ENCODE assay signal across 1 cellular context in the genomic region with DNA sequence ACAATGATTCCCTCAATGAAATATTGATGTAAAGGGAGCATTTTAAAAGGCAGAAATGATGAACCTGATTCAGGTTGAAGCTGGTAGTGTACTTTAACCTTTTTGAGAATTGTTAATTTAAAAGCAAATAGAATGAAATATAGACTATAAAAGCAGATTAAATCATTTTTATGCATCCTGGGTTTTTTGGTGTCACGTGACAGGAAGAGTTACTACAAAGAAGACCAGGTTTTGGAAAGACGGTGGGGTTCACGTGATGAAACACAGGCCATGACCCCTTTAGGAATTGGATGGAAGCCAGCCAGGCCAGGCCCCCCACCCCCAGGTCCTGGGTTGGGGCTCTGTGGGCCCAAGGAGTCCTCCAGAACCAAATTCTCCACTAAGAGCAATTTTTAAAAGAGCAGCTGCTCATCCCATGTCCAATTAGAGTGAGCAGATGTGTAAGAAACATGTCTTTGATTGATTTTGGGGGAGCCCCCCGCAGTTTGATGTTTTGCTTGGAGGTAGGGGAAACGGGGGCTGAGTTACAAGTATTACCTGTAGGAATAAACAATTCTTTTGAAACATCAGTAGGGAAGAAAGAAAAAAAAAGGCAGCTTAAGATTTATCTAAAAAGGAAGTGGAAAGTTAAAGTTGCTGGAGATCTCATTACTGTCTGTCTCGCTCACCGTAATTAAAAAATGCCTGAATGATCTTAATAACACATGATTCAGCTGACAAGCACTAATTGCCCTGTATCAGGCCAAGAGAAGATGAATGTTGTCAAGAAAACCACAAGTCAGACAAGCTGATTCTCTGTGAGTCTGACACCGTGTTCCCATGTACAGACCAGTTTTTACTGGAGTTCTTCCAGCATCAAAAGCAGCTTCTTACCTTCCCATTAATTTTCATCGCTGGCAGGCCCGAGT.
A peak's percentile ranks its signal among the peaks of the same experiment; 100 is the strongest.
TF ChIP-seq lines count a peak whose summit lies in the region.

No MANE protein-coding gene starts in this region.

TF ChIP-seq in HEK293, 187 proteins besides CTCF, POLR2A, EP300 and RAD21 (continued from another document and continues in another):
- no peak for TF ChIP-seq GLI4 (tag by site-specific recombination; IDR thresholded peaks at IDR 0.05)
- TF ChIP-seq SP3 (tag by site-specific recombination; IDR thresholded peaks at IDR 0.05): no peak
- TF ChIP-seq, protein P1, sequence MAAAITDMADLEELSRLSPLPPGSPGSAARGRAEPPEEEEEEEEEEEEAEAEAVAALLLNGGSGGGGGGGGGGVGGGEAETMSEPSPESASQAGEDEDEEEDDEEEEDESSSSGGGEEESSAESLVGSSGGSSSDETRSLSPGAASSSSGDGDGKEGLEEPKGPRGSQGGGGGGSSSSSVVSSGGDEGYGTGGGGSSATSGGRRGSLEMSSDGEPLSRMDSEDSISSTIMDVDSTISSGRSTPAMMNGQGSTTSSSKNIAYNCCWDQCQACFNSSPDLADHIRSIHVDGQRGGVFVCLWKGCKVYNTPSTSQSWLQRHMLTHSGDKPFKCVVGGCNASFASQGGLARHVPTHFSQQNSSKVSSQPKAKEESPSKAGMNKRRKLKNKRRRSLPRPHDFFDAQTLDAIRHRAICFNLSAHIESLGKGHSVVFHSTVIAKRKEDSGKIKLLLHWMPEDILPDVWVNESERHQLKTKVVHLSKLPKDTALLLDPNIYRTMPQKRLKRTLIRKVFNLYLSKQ (tag by site-specific recombination; IDR thresholded peaks at IDR 0.05; ENCODE audit: borderline replicate concordance): no peak
- TF ChIP-seq, protein P2, sequence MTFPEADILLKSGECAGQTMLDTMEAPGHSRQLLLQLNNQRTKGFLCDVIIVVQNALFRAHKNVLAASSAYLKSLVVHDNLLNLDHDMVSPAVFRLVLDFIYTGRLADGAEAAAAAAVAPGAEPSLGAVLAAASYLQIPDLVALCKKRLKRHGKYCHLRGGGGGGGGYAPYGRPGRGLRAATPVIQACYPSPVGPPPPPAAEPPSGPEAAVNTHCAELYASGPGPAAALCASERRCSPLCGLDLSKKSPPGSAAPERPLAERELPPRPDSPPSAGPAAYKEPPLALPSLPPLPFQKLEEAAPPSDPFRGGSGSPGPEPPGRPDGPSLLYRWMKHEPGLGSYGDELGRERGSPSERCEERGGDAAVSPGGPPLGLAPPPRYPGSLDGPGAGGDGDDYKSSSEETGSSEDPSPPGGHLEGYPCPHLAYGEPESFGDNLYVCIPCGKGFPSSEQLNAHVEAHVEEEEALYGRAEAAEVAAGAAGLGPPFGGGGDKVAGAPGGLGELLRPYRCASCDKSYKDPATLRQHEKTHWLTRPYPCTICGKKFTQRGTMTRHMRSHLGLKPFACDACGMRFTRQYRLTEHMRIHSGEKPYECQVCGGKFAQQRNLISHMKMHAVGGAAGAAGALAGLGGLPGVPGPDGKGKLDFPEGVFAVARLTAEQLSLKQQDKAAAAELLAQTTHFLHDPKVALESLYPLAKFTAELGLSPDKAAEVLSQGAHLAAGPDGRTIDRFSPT (tag by site-specific recombination; IDR thresholded peaks at IDR 0.05): peak; percentile 66
- no peak for TF ChIP-seq ZNF239 (tag by site-specific recombination; IDR thresholded peaks at IDR 0.05)
- TF ChIP-seq MZF1 (tag by site-specific recombination; IDR thresholded peaks at IDR 0.05; ENCODE audit: borderline replicate concordance): no peak
- TF ChIP-seq ZBTB8A (tag by site-specific recombination; IDR thresholded peaks at IDR 0.05): no peak
- no peak for TF ChIP-seq ZNF426 (tag by site-specific recombination; IDR thresholded peaks at IDR 0.05)
- TF ChIP-seq ZNF10 (tag by site-specific recombination; IDR thresholded peaks at IDR 0.05): 0 out of 2 replicates have a peak, but pooled peaks have one; percentile 37
- no peak for TF ChIP-seq ZSCAN30 (tag by site-specific recombination; IDR thresholded peaks at IDR 0.05)
- TF ChIP-seq ATF2 (tag by site-specific recombination; IDR thresholded peaks at IDR 0.05; ENCODE audit: low read depth): no peak
- TF ChIP-seq ZNF792 (tag by site-specific recombination; IDR thresholded peaks at IDR 0.05): no peak
- no peak for TF ChIP-seq TCF7L2 (IDR thresholded peaks at IDR 0.05; ENCODE audit: borderline replicate concordance, low read depth, low read length)
- TF ChIP-seq ZNF513 (tag by site-specific recombination; IDR thresholded peaks at IDR 0.05): no peak
- TF ChIP-seq KLF9 (tag by site-specific recombination; IDR thresholded peaks at IDR 0.05; ENCODE audit: low read depth): no peak
- TF ChIP-seq, protein P3, sequence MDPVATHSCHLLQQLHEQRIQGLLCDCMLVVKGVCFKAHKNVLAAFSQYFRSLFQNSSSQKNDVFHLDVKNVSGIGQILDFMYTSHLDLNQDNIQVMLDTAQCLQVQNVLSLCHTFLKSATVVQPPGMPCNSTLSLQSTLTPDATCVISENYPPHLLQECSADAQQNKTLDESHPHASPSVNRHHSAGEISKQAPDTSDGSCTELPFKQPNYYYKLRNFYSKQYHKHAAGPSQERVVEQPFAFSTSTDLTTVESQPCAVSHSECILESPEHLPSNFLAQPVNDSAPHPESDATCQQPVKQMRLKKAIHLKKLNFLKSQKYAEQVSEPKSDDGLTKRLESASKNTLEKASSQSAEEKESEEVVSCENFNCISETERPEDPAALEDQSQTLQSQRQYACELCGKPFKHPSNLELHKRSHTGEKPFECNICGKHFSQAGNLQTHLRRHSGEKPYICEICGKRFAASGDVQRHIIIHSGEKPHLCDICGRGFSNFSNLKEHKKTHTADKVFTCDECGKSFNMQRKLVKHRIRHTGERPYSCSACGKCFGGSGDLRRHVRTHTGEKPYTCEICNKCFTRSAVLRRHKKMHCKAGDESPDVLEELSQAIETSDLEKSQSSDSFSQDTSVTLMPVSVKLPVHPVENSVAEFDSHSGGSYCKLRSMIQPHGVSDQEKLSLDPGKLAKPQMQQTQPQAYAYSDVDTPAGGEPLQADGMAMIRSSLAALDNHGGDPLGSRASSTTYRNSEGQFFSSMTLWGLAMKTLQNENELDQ (tag by site-specific recombination; IDR thresholded peaks at IDR 0.05; ENCODE audit: low read depth): no peak
- TF ChIP-seq, protein P4, sequence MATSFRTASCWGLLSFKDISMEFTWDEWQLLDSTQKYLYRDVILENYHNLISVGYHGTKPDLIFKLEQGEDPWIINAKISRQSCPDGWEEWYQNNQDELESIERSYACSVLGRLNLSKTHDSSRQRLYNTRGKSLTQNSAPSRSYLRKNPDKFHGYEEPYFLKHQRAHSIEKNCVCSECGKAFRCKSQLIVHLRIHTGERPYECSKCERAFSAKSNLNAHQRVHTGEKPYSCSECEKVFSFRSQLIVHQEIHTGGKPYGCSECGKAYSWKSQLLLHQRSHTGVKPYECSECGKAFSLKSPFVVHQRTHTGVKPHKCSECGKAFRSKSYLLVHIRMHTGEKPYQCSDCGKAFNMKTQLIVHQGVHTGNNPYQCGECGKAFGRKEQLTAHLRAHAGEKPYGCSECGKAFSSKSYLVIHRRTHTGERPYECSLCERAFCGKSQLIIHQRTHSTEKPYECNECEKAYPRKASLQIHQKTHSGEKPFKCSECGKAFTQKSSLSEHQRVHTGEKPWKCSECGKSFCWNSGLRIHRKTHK (tag by site-specific recombination; IDR thresholded peaks at IDR 0.05): no peak
- TF ChIP-seq, protein P5, sequence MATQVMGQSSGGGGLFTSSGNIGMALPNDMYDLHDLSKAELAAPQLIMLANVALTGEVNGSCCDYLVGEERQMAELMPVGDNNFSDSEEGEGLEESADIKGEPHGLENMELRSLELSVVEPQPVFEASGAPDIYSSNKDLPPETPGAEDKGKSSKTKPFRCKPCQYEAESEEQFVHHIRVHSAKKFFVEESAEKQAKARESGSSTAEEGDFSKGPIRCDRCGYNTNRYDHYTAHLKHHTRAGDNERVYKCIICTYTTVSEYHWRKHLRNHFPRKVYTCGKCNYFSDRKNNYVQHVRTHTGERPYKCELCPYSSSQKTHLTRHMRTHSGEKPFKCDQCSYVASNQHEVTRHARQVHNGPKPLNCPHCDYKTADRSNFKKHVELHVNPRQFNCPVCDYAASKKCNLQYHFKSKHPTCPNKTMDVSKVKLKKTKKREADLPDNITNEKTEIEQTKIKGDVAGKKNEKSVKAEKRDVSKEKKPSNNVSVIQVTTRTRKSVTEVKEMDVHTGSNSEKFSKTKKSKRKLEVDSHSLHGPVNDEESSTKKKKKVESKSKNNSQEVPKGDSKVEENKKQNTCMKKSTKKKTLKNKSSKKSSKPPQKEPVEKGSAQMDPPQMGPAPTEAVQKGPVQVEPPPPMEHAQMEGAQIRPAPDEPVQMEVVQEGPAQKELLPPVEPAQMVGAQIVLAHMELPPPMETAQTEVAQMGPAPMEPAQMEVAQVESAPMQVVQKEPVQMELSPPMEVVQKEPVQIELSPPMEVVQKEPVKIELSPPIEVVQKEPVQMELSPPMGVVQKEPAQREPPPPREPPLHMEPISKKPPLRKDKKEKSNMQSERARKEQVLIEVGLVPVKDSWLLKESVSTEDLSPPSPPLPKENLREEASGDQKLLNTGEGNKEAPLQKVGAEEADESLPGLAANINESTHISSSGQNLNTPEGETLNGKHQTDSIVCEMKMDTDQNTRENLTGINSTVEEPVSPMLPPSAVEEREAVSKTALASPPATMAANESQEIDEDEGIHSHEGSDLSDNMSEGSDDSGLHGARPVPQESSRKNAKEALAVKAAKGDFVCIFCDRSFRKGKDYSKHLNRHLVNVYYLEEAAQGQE (tag by site-specific recombination; IDR thresholded peaks at IDR 0.05): no peak
- TF ChIP-seq ZNF423 (tag by site-specific recombination; IDR thresholded peaks at IDR 0.05): no peak
- no peak for TF ChIP-seq ZNF433 (tag by site-specific recombination; IDR thresholded peaks at IDR 0.05; ENCODE audit: low read depth)
- no peak for TF ChIP-seq SETDB1 (IDR thresholded peaks at IDR 0.05; ENCODE audit: insufficient read length, low read length)
- TF ChIP-seq KLF7 (tag by site-specific recombination; IDR thresholded peaks at IDR 0.05; ENCODE audit: borderline replicate concordance): no peak
- TF ChIP-seq SCRT1 (tag by site-specific recombination; IDR thresholded peaks at IDR 0.05; ENCODE audit: borderline replicate concordance): no peak; the same call in 1 of the 2 replicates
- TF ChIP-seq SP7 (tag by site-specific recombination; IDR thresholded peaks at IDR 0.05): peak; percentile 100
- no peak for TF ChIP-seq ZNF37A (tag by site-specific recombination; IDR thresholded peaks at IDR 0.05)
- TF ChIP-seq ZNF302 (tag by site-specific recombination; IDR thresholded peaks at IDR 0.05; ENCODE audit: low read depth): no peak
- TF ChIP-seq ZBTB17 (tag by site-specific recombination; IDR thresholded peaks at IDR 0.05): peak; percentile 91
- no peak for TF ChIP-seq ZNF335 (tag by site-specific recombination; conservative IDR thresholded peaks at IDR 0.05)
- no peak for TF ChIP-seq ZNF610 (tag by site-specific recombination; IDR thresholded peaks at IDR 0.05; ENCODE audit: borderline replicate concordance)
- TF ChIP-seq ZFP41 (tag by site-specific recombination; IDR thresholded peaks at IDR 0.05; ENCODE audit: borderline replicate concordance): no peak
- TF ChIP-seq ZNF664 (tag by site-specific recombination; IDR thresholded peaks at IDR 0.05): no peak
- TF ChIP-seq ZNF24 (tag by site-specific recombination; IDR thresholded peaks at IDR 0.05): peak; percentile 69
- TF ChIP-seq ZNF645 (tag by site-specific recombination; IDR thresholded peaks at IDR 0.05): no peak
- no peak for TF ChIP-seq ZNF704 (tag by site-specific recombination; IDR thresholded peaks at IDR 0.05)
- no peak for TF ChIP-seq ZNF175 (tag by site-specific recombination; IDR thresholded peaks at IDR 0.05)
- no peak for TF ChIP-seq KLF16 (tag by site-specific recombination; IDR thresholded peaks at IDR 0.05)
- no peak for TF ChIP-seq ZNF155 (tag by site-specific recombination; IDR thresholded peaks at IDR 0.05)
- TF ChIP-seq INSM2 (tag by site-specific recombination; IDR thresholded peaks at IDR 0.05): peak; percentile 96
